Comparison of ENCODE assay signal across 14 cellular contexts in genomic region chr18:73626221-73626620, GRCh38.
DNase-seq lines count a peak whose midpoint lies in the region; ATAC-seq, FAIRE-seq and TF ChIP-seq lines count a peak whose summit lies in the region.
"Had no signal": no experiment of that assay in that cellular context is flagged by ENCODE, and none has a peak within 500 bp of the region (broad histone marks: within the 10 kb centered on the region; RNA-seq: fewer than 3 reads in every experiment).

No MANE protein-coding gene starts in this region.

- no peak overlapping the region for H3K4me3 Mint-ChIP-seq in astrocyte (ENCODE audit: unreplicated experiment)
- H3K4me3 Mint-ChIP-seq: CD14-positive monocyte; CD4-positive, alpha-beta memory T cell had no signal

- H2AK9ac ChIP-seq in IMR-90 (replicated peaks; ENCODE audit: low read depth, low read length, poor library complexity), result no peak overlapping the region

- no peak for ATAC-seq in Right ventricle myocardium inferior
- ATAC-seq in IMR-90 (ENCODE audit: low read depth), result no peak
- no peak for ATAC-seq in upper lobe of left lung (ENCODE audit: low FRiP score in 2 of 2)
- ATAC-seq: A549 had no signal

- TF ChIP-seq CTCF in cardiac muscle cell (IDR thresholded peaks at IDR 0.05; ENCODE audit: low read depth, low read length) (no peak), IMR-90 (conservative IDR thresholded peaks at IDR 0.05; ENCODE audit: low read depth, low read length) (no peak), astrocyte (IDR thresholded peaks at IDR 0.05; ENCODE audit: insufficient read depth, low read depth, low read length) (no peak), upper lobe of left lung (IDR thresholded peaks at IDR 0.05) (no peak)

- H3K4me3 ChIP-seq in cardiac muscle cell, result no peak overlapping the region
- no peak overlapping the region for H3K4me3 ChIP-seq in IMR-90 (ENCODE audit: insufficient read depth, low read depth, low read length)
- H3K4me3 ChIP-seq in astrocyte (ENCODE audit: insufficient read depth, low read depth, low read length), result no peak overlapping the region
- H3K4me3 ChIP-seq in SJCRH30, result no peak overlapping the region
- H3K4me3 ChIP-seq in upper lobe of left lung, result no peak overlapping the region
- H3K4me3 ChIP-seq: A549, HAP-1 had no signal

- H3K9me3 ChIP-seq in cardiac muscle cell (ENCODE audit: low read depth) (no peaks in the 10 kb centered on the region), IMR-90 (ENCODE audit: control insufficient read depth, insufficient read depth, low read length) (no peaks in the 10 kb centered on the region), astrocyte (ENCODE audit: insufficient read depth, low read depth, low read length) (no peaks in the 10 kb centered on the region), SJCRH30 (replicated peaks) (no peaks in the 10 kb centered on the region), upper lobe of left lung (no peaks in the 10 kb centered on the region)
- H3K9me3 ChIP-seq: A549, HAP-1 had no signal

- H2BK5ac ChIP-seq in IMR-90 (ENCODE audit: low read depth, low read length, poor library complexity, severe bottlenecking), result no peak overlapping the region

- H3K9me1 ChIP-seq in IMR-90 (ENCODE audit: insufficient read depth, low read length), result no peaks in the 10 kb centered on the region

- no peak for TF ChIP-seq RAD21 in IMR-90 (IDR thresholded peaks at IDR 0.05; ENCODE audit: low read length)

- H4K91ac ChIP-seq in IMR-90 (ENCODE audit: insufficient read depth, low read depth, low read length), result no peak overlapping the region

- H3K79me1 ChIP-seq in IMR-90 (ENCODE audit: low read depth in 1 of 2, low read length in 2 of 2), result peaks cover 0 to 7% of the 10 kb centered on the region in 2 experiments; a peak in 3 of 4 replicates

- no CpG with 5 or more reads among the region's 2 CpGs for WGBS in IMR-90 (ENCODE audit: extremely low coverage in 2 of 2, insufficient read length in 1 of 2), 2 experiments
- 69 to 71% methylated on average over 2 of the region's 2 CpGs for WGBS in upper lobe of left lung, 2 donors

- no peak overlapping the region for H2BK20ac ChIP-seq in IMR-90 (ENCODE audit: low read depth, low read length)

- H3K27ac ChIP-seq in cardiac muscle cell (peak overlapping the region; percentile 39), IMR-90 (ENCODE audit: insufficient read depth, low read length) (no peak overlapping the region), astrocyte (ENCODE audit: low read depth, low read length) (no peak overlapping the region), SJCRH30 (no peak overlapping the region), upper lobe of left lung (no peak overlapping the region)
- H3K27ac ChIP-seq: A549 had no signal

- no peak overlapping the region for H3K23ac ChIP-seq in IMR-90 (ENCODE audit: low read depth, low read length)

- no peaks in the 10 kb centered on the region for H3K4me1 Mint-ChIP-seq in astrocyte (ENCODE audit: low read depth, unreplicated experiment)
- H3K4me1 Mint-ChIP-seq: CD14-positive monocyte; CD4-positive, alpha-beta memory T cell had no signal

- H3K27me3 Mint-ChIP-seq in astrocyte (ENCODE audit: low read depth, unreplicated experiment), result no peaks in the 10 kb centered on the region
- H3K27me3 Mint-ChIP-seq: CD4-positive, alpha-beta memory T cell had no signal

- H3K18ac ChIP-seq in IMR-90 (ENCODE audit: low read depth, low read length), result no peak overlapping the region

- intact Hi-C loops in Right ventricle myocardium inferior (cut with DNase I) (no loop called here), IMR-90 (cut with micrococcal nuclease) (no loop called here)

- H3K79me2 ChIP-seq in astrocyte (ENCODE audit: insufficient read depth, low read length), result no peaks in the 10 kb centered on the region

- peak overlapping the region; percentile 62 for H3K27ac Mint-ChIP-seq in astrocyte (ENCODE audit: unreplicated experiment)
- H3K27ac Mint-ChIP-seq: CD4-positive, alpha-beta memory T cell had no signal

- no peaks in the 10 kb centered on the region for H3K36me3 Mint-ChIP-seq in astrocyte (ENCODE audit: low read depth, unreplicated experiment)
- H3K36me3 Mint-ChIP-seq: CD14-positive monocyte; CD4-positive, alpha-beta memory T cell had no signal

- no peak overlapping the region for H3K56ac ChIP-seq in IMR-90 (ENCODE audit: extremely low read depth, insufficient read depth, low read length)

- H3K9ac ChIP-seq in IMR-90 (ENCODE audit: low read depth, low read length) (no peak overlapping the region), astrocyte (ENCODE audit: low read length) (no peak overlapping the region)

- TF ChIP-seq POLR2A in IMR-90 (IDR thresholded peaks at IDR 0.05; ENCODE audit: low read depth, low read length), result no peak
- TF ChIP-seq POLR2A in upper lobe of left lung (IDR thresholded peaks at IDR 0.05), result no peak

- CTCF ChIA-PET in IMR-90 (lab: Yijun Ruan, JAX), result no interaction called here

- H2AK5ac ChIP-seq in IMR-90 (ENCODE audit: low read depth, low read length), result no peak overlapping the region

- in situ Hi-C loops in IMR-90 (cut with MboI; ENCODE audit: low sequenced_read_pairs), result no loop called here

- dilution Hi-C loops in IMR-90 (cut with HindIII; ENCODE audit: low sequenced_read_pairs, unreplicated experiment), result no loop called here

- no peaks in the 10 kb centered on the region for H3K9me3 Mint-ChIP-seq in astrocyte (ENCODE audit: unreplicated experiment)

- no peaks in the 10 kb centered on the region for H4K20me1 ChIP-seq in IMR-90 (ENCODE audit: insufficient read depth, low read length)
- no peaks in the 10 kb centered on the region for H4K20me1 ChIP-seq in astrocyte (ENCODE audit: insufficient read depth, low read length)

- DNase-seq in cardiac muscle cell (ENCODE audit: low read depth in 1 of 2, low spot score in 1 of 2) (no peak), Right ventricle myocardium inferior (ENCODE audit: missing footprints) (no peak), IMR-90 (no peak), astrocyte (ENCODE audit: low read depth) (no peak), SKM-1 (lab: John Stamatoyannopoulos, UW; ENCODE audit: unreplicated experiment) (no peak), SJCRH30 (no peak), upper lobe of left lung (no peak)
- DNase-seq: AML-193; CD4-positive, alpha-beta memory T cell; DMS153; DMS79 had no signal

- no peak overlapping the region for H2BK120ac ChIP-seq in IMR-90 (ENCODE audit: low read depth, low read length)

- H4K8ac ChIP-seq in IMR-90 (ENCODE audit: low read depth in 2 of 2, low read length in 2 of 2), result no peak overlapping the region

- POLR2A ChIA-PET in IMR-90 (lab: Charles Lee; ENCODE audit: unreplicated experiment), result no interaction called here

- FAIRE-seq in astrocyte (lab: Jason Lieb, UNC), result no peak
- FAIRE-seq: A549 had no signal

- H2AFZ ChIP-seq in IMR-90 (replicated peaks; ENCODE audit: low read length, poor library complexity) (no peak overlapping the region), astrocyte (ENCODE audit: low read depth, low read length) (no peak overlapping the region)

- BruUV-seq in IMR-90 (replicated peaks; lab: Mats Ljungman, UMichigan), result no TSS peak

- H3K36me3 ChIP-seq in cardiac muscle cell, result no peaks in the 10 kb centered on the region
- H3K36me3 ChIP-seq in IMR-90 (ENCODE audit: control insufficient read depth, insufficient read depth, low read length), result no peaks in the 10 kb centered on the region
- H3K36me3 ChIP-seq in astrocyte (ENCODE audit: insufficient read depth, low read length), result no peaks in the 10 kb centered on the region
- no peaks in the 10 kb centered on the region for H3K36me3 ChIP-seq in SJCRH30
- no peaks in the 10 kb centered on the region for H3K36me3 ChIP-seq in upper lobe of left lung
- H3K36me3 ChIP-seq: HAP-1 had no signal

- no peak overlapping the region for H3K14ac ChIP-seq in IMR-90 (replicated peaks; ENCODE audit: low read depth, low read length)

- no peak overlapping the region for H3K4me2 ChIP-seq in IMR-90 (ENCODE audit: low read depth, low read length)
- no peak overlapping the region for H3K4me2 ChIP-seq in astrocyte (ENCODE audit: low read length)
- H3K4me2 ChIP-seq: A549 had no signal

- H3K4ac ChIP-seq in IMR-90 (ENCODE audit: low read depth, low read length), result peak overlapping the region; percentile 17; the same call in 1 of the 2 replicates

- no peak overlapping the region for H4K5ac ChIP-seq in IMR-90 (ENCODE audit: low read depth, low read length)

- no peak overlapping the region for H2BK15ac ChIP-seq in IMR-90 (ENCODE audit: low read depth, low read length)

- TF ChIP-seq EP300 in upper lobe of left lung (IDR thresholded peaks at IDR 0.05), result no peak

- H3K4me1 ChIP-seq in cardiac muscle cell (ENCODE audit: low read depth), result peaks cover 8% of the 10 kb centered on the region
- 0 out of 2 replicates have a peak, but pooled peaks cover 2% of the 10 kb centered on the region for H3K4me1 ChIP-seq in IMR-90 (ENCODE audit: control insufficient read depth, insufficient read depth, low read length)
- no peaks in the 10 kb centered on the region for H3K4me1 ChIP-seq in astrocyte (ENCODE audit: insufficient read depth, low read length)
- no peaks in the 10 kb centered on the region for H3K4me1 ChIP-seq in SJCRH30
- H3K4me1 ChIP-seq in upper lobe of left lung, result no peaks in the 10 kb centered on the region
- H3K4me1 ChIP-seq: A549, HAP-1 had no signal

- H3K27me3 ChIP-seq in cardiac muscle cell, result no peaks in the 10 kb centered on the region
- no peaks in the 10 kb centered on the region for H3K27me3 ChIP-seq in IMR-90 (ENCODE audit: control insufficient read depth, insufficient read depth, low read length)
- H3K27me3 ChIP-seq in astrocyte (ENCODE audit: insufficient read depth, low read length), result no peaks in the 10 kb centered on the region
- no peaks in the 10 kb centered on the region for H3K27me3 ChIP-seq in SJCRH30
- H3K27me3 ChIP-seq in upper lobe of left lung, result no peaks in the 10 kb centered on the region

TF ChIP-seq in IMR-90, 13 proteins besides CTCF, POLR2A, EP300 and RAD21 (continues in another document):
- TF ChIP-seq CHD1 (IDR thresholded peaks at IDR 0.05; ENCODE audit: low read depth, low read length) (no peak), ELK1 (IDR thresholded peaks at IDR 0.05; ENCODE audit: borderline replicate concordance, low read depth, low read length) (no peak), BHLHE40 (IDR thresholded peaks at IDR 0.05; ENCODE audit: low read depth, low read length) (no peak), NFE2L2 (IDR thresholded peaks at IDR 0.05; ENCODE audit: low read depth, low read length) (no peak), MXI1 (IDR thresholded peaks at IDR 0.05; ENCODE audit: borderline replicate concordance, low read depth, low read length) (no peak), RCOR1 (IDR thresholded peaks at IDR 0.05; ENCODE audit: insufficient replicate concordance, low read length) (no peak), FOS (IDR thresholded peaks at IDR 0.05; ENCODE audit: low read depth, low read length) (no peak), MAZ (IDR thresholded peaks at IDR 0.05; ENCODE audit: borderline replicate concordance, low read depth, low read length) (no peak)
